10 cellular contexts compared by ENCODE assay signal in genomic region chr16:83626204-83626603, GRCh38.
"Had no signal": no experiment of that assay in that cellular context is flagged by ENCODE, and none has a peak within 500 bp of the region (broad histone marks: within the 10 kb centered on the region; RNA-seq: fewer than 3 reads in every experiment).

No MANE protein-coding gene starts in this region.

- H3K36me3 ChIP-seq: HAP-1 had no signal

- H3K9me3 ChIP-seq: HAP-1 had no signal

- H3K4me1 ChIP-seq: HAP-1 had no signal

- DNase-seq: GM23248, GOT3, HFFc6, IMR-90, KG1 had no signal

- H3K4me3 ChIP-seq: GM23248, HAP-1, K562 had no signal

- H3K27ac ChIP-seq: GM23248, HL-60 had no signal

- H3K9ac ChIP-seq: GM23248 had no signal

- H2AFZ ChIP-seq: GM23248 had no signal

- FAIRE-seq: H54, K562 had no signal

- H3K4me3 Mint-ChIP-seq: HFFc6 had no signal

- ATAC-seq: HCT116, K562 had no signal

- H3K27ac Mint-ChIP-seq: HFFc6 had no signal
